34 cellular contexts compared by ENCODE assay signal in the genomic region with DNA sequence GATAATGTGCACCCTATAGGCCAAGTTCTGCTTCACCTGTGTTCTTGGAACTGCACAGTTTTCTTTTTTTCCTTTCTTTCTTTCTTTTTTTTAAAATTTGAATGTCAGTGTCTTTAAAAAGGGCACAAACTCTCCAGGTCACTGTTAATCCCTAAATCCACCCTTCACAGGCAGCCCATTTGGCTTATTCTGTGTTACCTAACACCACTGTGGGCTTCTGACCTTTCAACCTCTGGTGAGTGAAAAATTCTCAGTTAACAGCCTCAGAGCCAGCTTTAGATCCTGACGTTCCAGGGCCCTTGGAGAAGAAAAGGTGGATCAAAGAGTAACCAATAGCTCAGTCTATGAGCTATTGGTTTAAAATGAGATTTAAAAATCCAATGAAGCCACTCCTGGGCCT. TPM values are rescaled to one million over a fixed set of nuclear protein-coding genes. Genes with fewer than 3 reads are reported as not detected.
"Had no signal": no experiment of that assay in that cellular context is flagged by ENCODE, and none has a peak within 500 bp of the region (broad histone marks: within the 10 kb centered on the region; RNA-seq: fewer than 3 reads in every experiment).

No MANE protein-coding gene starts in this region.

- H3K9me3 Mint-ChIP-seq: activated CD4-positive, alpha-beta T cell treated with anti-CD3 and anti-CD28 coated beads, Interleukin-2, amount 10 ng/mL, durations not matched to agents 24 days and 14 days; activated CD8-positive, alpha-beta T cell treated with anti-CD3 and anti-CD28 coated beads for 36 hours; activated naive CD4-positive, alpha-beta T cell treated with anti-CD3 and anti-CD28 coated beads, Interleukin-2, amount 50 U/mL, for 24 hours; activated T-cell treated with anti-CD3 and anti-CD28 coated beads, Interleukin-2, amount 50 U/mL, for 72 hours; activated T-helper 17 cell treated with anti-CD3 and anti-CD28 coated beads, Interleukin-2, amount 50 U/mL, for 72 hours; T-helper 1 cell treated with Interleukin-12 subunit alpha and Interleukin-12 subunit beta and Interleukin-4 antibody, amounts not matched to agents 30 μg/mL and 1 μg/mL, for 36 hours; T-helper 2 cell treated with Interferon-gamma antibody and Interleukin-4, amounts not matched to agents 5 μg/mL and 100 μg/mL, for 36 hours had no signal

- H3K9me3 ChIP-seq: adrenal gland, breast epithelium, SJSA1, SK-N-SH had no signal

- DNase-seq: activated CD4-positive, alpha-beta T cell treated with anti-CD3 and anti-CD28 coated beads, Interleukin-2, amount 10 ng/mL, durations not matched to agents 24 days and 14 days; activated CD4-positive, alpha-beta T cell treated with anti-CD3 and anti-CD28 coated beads, Interleukin-2, amount 50 U/mL, for 4 hours; activated CD8-positive, alpha-beta T cell treated with anti-CD3 and anti-CD28 coated beads for 36 hours; activated gamma-delta T cell; activated naive CD4-positive, alpha-beta T cell treated with Interleukin-2 at 50 U/mL for 16 hours; activated T-cell treated with anti-CD3 and anti-CD28 coated beads, Interleukin-2, amount 50 U/mL, for 1 hour; activated T-cell treated with anti-CD3 and anti-CD28 coated beads, Interleukin-2, amount 50 U/mL, for 72 hours; adrenal gland; anterior cingulate cortex; MM.1S; NCI-H1092 treated with DMSO at 0.1 percent for 48 hours; NCI-H1417; NCI-H146; NCI-H187; NCI-H2029 treated with DMSO at 0.1 percent for 48 hours; NCI-H2171 treated with DMSO at 0.1 percent for 48 hours; NCI-H2227 treated with DMSO at 0.1 percent for 48 hours; NCI-H446; NCI-H510A treated with DMSO at 0.1 percent for 48 hours; NCI-H526 treated with DMSO at 0.1 percent for 48 hours; NCI-H774; SHP77; SK-N-SH had no signal

- H3K27ac Mint-ChIP-seq: activated CD4-positive, alpha-beta T cell treated with anti-CD3 and anti-CD28 coated beads, Interleukin-2, amount 10 ng/mL, durations not matched to agents 24 days and 14 days; activated CD8-positive, alpha-beta T cell treated with anti-CD3 and anti-CD28 coated beads for 36 hours; activated naive CD4-positive, alpha-beta T cell treated with anti-CD3 and anti-CD28 coated beads, Interleukin-2, amount 50 U/mL, for 24 hours; activated T-cell treated with anti-CD3 and anti-CD28 coated beads, Interleukin-2, amount 50 U/mL, for 72 hours; activated T-helper 17 cell treated with anti-CD3 and anti-CD28 coated beads, Interleukin-2, amount 50 U/mL, for 72 hours; T-helper 1 cell treated with Interleukin-12 subunit alpha and Interleukin-12 subunit beta and Interleukin-4 antibody, amounts not matched to agents 30 μg/mL and 1 μg/mL, for 36 hours; T-helper 2 cell treated with Interferon-gamma antibody and Interleukin-4, amounts not matched to agents 5 μg/mL and 100 μg/mL, for 36 hours had no signal

- H3K36me3 Mint-ChIP-seq: activated naive CD4-positive, alpha-beta T cell treated with anti-CD3 and anti-CD28 coated beads, Interleukin-2, amount 50 U/mL, for 24 hours had no signal

- H3K36me3 ChIP-seq: adrenal gland, breast epithelium, SJSA1 had no signal

- H3K27me3 ChIP-seq: adrenal gland, breast epithelium, SJSA1 had no signal

- H3K27ac ChIP-seq: adrenal gland, breast epithelium, KMS-11, SJSA1 had no signal

- H3K4me3 Mint-ChIP-seq: activated CD4-positive, alpha-beta T cell treated with anti-CD3 and anti-CD28 coated beads, Interleukin-2, amount 10 ng/mL, durations not matched to agents 24 days and 14 days; activated CD8-positive, alpha-beta T cell treated with anti-CD3 and anti-CD28 coated beads for 36 hours; activated naive CD4-positive, alpha-beta T cell treated with anti-CD3 and anti-CD28 coated beads, Interleukin-2, amount 50 U/mL, for 24 hours; activated T-cell treated with anti-CD3 and anti-CD28 coated beads, Interleukin-2, amount 50 U/mL, for 72 hours; activated T-helper 17 cell treated with anti-CD3 and anti-CD28 coated beads, Interleukin-2, amount 50 U/mL, for 72 hours; T-helper 1 cell treated with Interleukin-12 subunit alpha and Interleukin-12 subunit beta and Interleukin-4 antibody, amounts not matched to agents 30 μg/mL and 1 μg/mL, for 36 hours; T-helper 2 cell treated with Interferon-gamma antibody and Interleukin-4, amounts not matched to agents 5 μg/mL and 100 μg/mL, for 36 hours had no signal

- H3K27me3 Mint-ChIP-seq: activated CD8-positive, alpha-beta T cell treated with anti-CD3 and anti-CD28 coated beads for 36 hours had no signal

- H3K4me1 Mint-ChIP-seq: activated CD4-positive, alpha-beta T cell treated with anti-CD3 and anti-CD28 coated beads, Interleukin-2, amount 10 ng/mL, durations not matched to agents 24 days and 14 days; activated naive CD4-positive, alpha-beta T cell treated with anti-CD3 and anti-CD28 coated beads, Interleukin-2, amount 50 U/mL, for 24 hours; activated T-helper 17 cell treated with anti-CD3 and anti-CD28 coated beads, Interleukin-2, amount 50 U/mL, for 72 hours had no signal

- H3K4me1 ChIP-seq: adrenal gland, breast epithelium had no signal

- H3K4me2 ChIP-seq: KMS-11, SK-N-SH had no signal

- H3K4me3 ChIP-seq: adrenal gland, breast epithelium, SJSA1 had no signal

- H3K9ac ChIP-seq: KMS-11, SK-N-SH had no signal

RNA-seq across cellular contexts. Expression of a gene that starts 6.8 kb away (rescaled TPM):
- total RNA-seq: activated CD4-positive, alpha-beta T cell treated with anti-CD3 and anti-CD28 coated beads, Interleukin-2, amount 10 ng/mL, durations not matched to agents 24 days and 14 days; activated CD8-positive, alpha-beta memory T cell treated with anti-CD3 and anti-CD28 coated beads for 36 hours; activated CD8-positive, alpha-beta T cell treated with anti-CD3 and anti-CD28 coated beads for 36 hours; activated T-cell treated with anti-CD3 and anti-CD28 coated beads, Interleukin-2, amount 50 U/mL, for 72 hours; activated T-helper 17 cell treated with anti-CD3 and anti-CD28 coated beads, Interleukin-2, amount 50 U/mL, for 72 hours; adrenal gland; breast epithelium; cardiac septum; LHCN-M2; RPMI7951; SJSA1 had no signal
- polyA plus RNA-seq: adrenal gland, SK-N-SH had no signal

RNA-seq across cellular contexts. Expression of a gene that starts 23.4 kb away (rescaled TPM):
- total RNA-seq: activated CD4-positive, alpha-beta T cell treated with anti-CD3 and anti-CD28 coated beads, Interleukin-2, amount 10 ng/mL, durations not matched to agents 24 days and 14 days; activated CD8-positive, alpha-beta memory T cell treated with anti-CD3 and anti-CD28 coated beads for 36 hours; activated CD8-positive, alpha-beta T cell treated with anti-CD3 and anti-CD28 coated beads for 36 hours; activated T-cell treated with anti-CD3 and anti-CD28 coated beads, Interleukin-2, amount 50 U/mL, for 72 hours; activated T-helper 17 cell treated with anti-CD3 and anti-CD28 coated beads, Interleukin-2, amount 50 U/mL, for 72 hours; cardiac septum; LHCN-M2 had no signal
